12 cellular contexts compared by ENCODE assay signal in the genomic region with DNA sequence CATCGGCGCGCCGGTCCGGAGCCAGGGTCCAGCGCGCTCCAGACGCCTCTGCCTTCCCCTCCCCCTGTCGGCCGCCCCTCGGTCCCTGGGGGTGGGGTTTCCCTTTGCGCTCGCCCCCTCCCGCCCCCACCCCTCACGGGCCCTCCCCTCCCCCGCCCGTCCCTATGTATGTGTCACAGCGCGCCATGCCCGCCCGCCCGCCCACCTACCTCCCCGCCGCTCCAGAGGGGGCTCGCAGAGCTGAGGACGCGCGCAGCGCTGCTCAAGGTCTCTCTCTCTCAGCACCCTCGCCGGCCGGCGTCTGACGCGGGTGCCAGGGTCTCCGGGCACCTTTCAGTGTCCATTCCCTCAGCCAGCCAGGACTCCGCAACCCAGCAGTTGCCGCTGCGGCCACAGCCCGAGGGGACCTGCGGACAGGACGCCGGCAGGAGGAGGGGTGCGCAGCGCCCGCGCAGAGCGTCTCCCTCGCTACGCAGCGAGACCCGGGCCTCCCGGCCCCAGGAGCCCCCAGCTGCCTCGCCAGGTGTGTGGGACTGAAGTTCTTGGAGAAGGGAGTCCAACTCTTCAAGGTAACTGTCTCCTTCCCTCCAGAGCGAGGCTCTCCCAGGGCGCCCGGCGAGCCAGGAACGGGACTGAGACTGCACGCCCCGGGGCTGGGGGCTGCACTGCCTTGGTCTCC. TPM values are rescaled to one million over a fixed set of nuclear protein-coding genes. Genes with fewer than 3 reads are reported as not detected.
A peak's percentile ranks its signal among the peaks of the same experiment; 100 is the strongest.
DNase-seq lines count a peak whose midpoint lies in the region; ATAC-seq and TF ChIP-seq lines count a peak whose summit lies in the region.
"Had no signal": no experiment of that assay in that cellular context is flagged by ENCODE, and none has a peak within 500 bp of the region (broad histone marks: within the 10 kb centered on the region; RNA-seq: fewer than 3 reads in every experiment).

Gene ACAN (plus strand): TSS at position 196 of the 679 bp plus-strand sequence. CDS start 32,771 bp downstream, outside the sequence.

- POLR2A ChIA-PET in activated B cell treated with CpG ODN at 0.5 μM for 24 hours (lab: Charles Lee): no interaction called here

- no peaks in the 10 kb centered on the region for H3K36me3 ChIP-seq in iPS-15b (ENCODE audit: control insufficient read depth, insufficient read depth, low read length)

- H3K27me3 Mint-ChIP-seq in T-helper 2 cell treated with Interferon-gamma antibody and Interleukin-4, amounts not matched to agents 5 μg/mL and 100 μg/mL, for 36 hours (ENCODE audit: low read depth): peaks cover 59% of the 10 kb centered on the region
- H3K27me3 Mint-ChIP-seq in activated B cell treated with CpG ODN at 0.5 μM for 24 hours: peaks cover 59% of the 10 kb centered on the region

- no peak for DNase-seq in T-helper 2 cell treated with Interferon-gamma antibody and Interleukin-4, amounts not matched to agents 5 μg/mL and 100 μg/mL, for 36 hours (ENCODE audit: low spot score)
- DNase-seq in T-helper 2 cell (no peak), activated B cell treated with CpG ODN at 0.5 μM for 24 hours (no peak), RPMI8226 (no peak), NCI-H1694 (lab: John Stamatoyannopoulos, UW) (no peak), kidney glomerular epithelial cell (lab: John Stamatoyannopoulos, UW) (no peak)
- DNase-seq: NCI-H2081 had no signal

- H3K4me1 ChIP-seq in iPS-15b (ENCODE audit: control insufficient read depth, insufficient read depth, low read length): peaks cover 4% of the 10 kb centered on the region

- H3K4me1 Mint-ChIP-seq in T-helper 2 cell treated with Interferon-gamma antibody and Interleukin-4, amounts not matched to agents 5 μg/mL and 100 μg/mL, for 36 hours (ENCODE audit: low read depth): no peaks in the 10 kb centered on the region
- peaks cover 11% of the 10 kb centered on the region for H3K4me1 Mint-ChIP-seq in activated B cell treated with CpG ODN at 0.5 μM for 24 hours

- intact Hi-C loops in activated B cell treated with CpG ODN at 0.5 μM for 24 hours (cut with micrococcal nuclease): no loop called here

- no peaks in the 10 kb centered on the region for H3K36me3 Mint-ChIP-seq in T-helper 2 cell treated with Interferon-gamma antibody and Interleukin-4, amounts not matched to agents 5 μg/mL and 100 μg/mL, for 36 hours (ENCODE audit: low read depth)
- H3K36me3 Mint-ChIP-seq in activated B cell treated with CpG ODN at 0.5 μM for 24 hours (ENCODE audit: low read depth): no peaks in the 10 kb centered on the region

- CTCF ChIA-PET in activated B cell treated with CpG ODN at 0.5 μM for 24 hours (lab: Charles Lee): interaction anchor here (3.1 kb wide), 1 partner anchor 179 kb away, joined by 13 read pairs; no protein-coding TSS in a partner anchor

- no peak within 1 kb of the TSS for H3K27ac ChIP-seq in skin epidermis

- no peak for TF ChIP-seq CTCF in activated B cell treated with CpG ODN at 0.5 μM for 24 hours (IDR thresholded peaks at IDR 0.05)

- no peak for ATAC-seq in activated B cell treated with CpG ODN at 0.5 μM for 24 hours (ENCODE audit: low read depth)

- peak within 1 kb of the TSS; percentile 68 for H3K4me3 ChIP-seq in iPS-15b (ENCODE audit: low read depth, low read length)
- H3K4me3 ChIP-seq in skin epidermis: peak within 1 kb of the TSS in 4 of 7 experiments; percentile 2 to 12 (median 6)

- H3K27ac Mint-ChIP-seq in T-helper 2 cell treated with Interferon-gamma antibody and Interleukin-4, amounts not matched to agents 5 μg/mL and 100 μg/mL, for 36 hours: no peak within 1 kb of the TSS
- no peak within 1 kb of the TSS for H3K27ac Mint-ChIP-seq in activated B cell treated with CpG ODN at 0.5 μM for 24 hours

- H3K9me3 ChIP-seq in iPS-15b (ENCODE audit: control insufficient read depth, insufficient read depth, low read length): no peaks in the 10 kb centered on the region

- H3K9ac ChIP-seq in iPS-15b (ENCODE audit: low read depth, low read length): peak within 1 kb of the TSS; percentile 55

- peak within 1 kb of the TSS; percentile 22 for H3K4me3 Mint-ChIP-seq in T-helper 2 cell treated with Interferon-gamma antibody and Interleukin-4, amounts not matched to agents 5 μg/mL and 100 μg/mL, for 36 hours
- H3K4me3 Mint-ChIP-seq in activated B cell treated with CpG ODN at 0.5 μM for 24 hours: peak within 1 kb of the TSS; percentile 68

- H3K9me3 Mint-ChIP-seq in T-helper 2 cell treated with Interferon-gamma antibody and Interleukin-4, amounts not matched to agents 5 μg/mL and 100 μg/mL, for 36 hours: no peaks in the 10 kb centered on the region
- H3K9me3 Mint-ChIP-seq in activated B cell treated with CpG ODN at 0.5 μM for 24 hours: no peaks in the 10 kb centered on the region

- H3K27me3 ChIP-seq in iPS-15b (ENCODE audit: control insufficient read depth, insufficient read depth, low read length): peaks cover 58% of the 10 kb centered on the region

RNA-seq across cellular contexts. Expression of gene ACAN, which starts in this region (rescaled TPM):
- total RNA-seq in activated B cell treated with CpG ODN at 0.5 μM for 24 hours: not detected in 2 replicates
- total RNA-seq: A673, HepG2, pulmonary artery endothelial cell had no signal
